10 cellular contexts compared by ENCODE assay signal in the genomic region with DNA sequence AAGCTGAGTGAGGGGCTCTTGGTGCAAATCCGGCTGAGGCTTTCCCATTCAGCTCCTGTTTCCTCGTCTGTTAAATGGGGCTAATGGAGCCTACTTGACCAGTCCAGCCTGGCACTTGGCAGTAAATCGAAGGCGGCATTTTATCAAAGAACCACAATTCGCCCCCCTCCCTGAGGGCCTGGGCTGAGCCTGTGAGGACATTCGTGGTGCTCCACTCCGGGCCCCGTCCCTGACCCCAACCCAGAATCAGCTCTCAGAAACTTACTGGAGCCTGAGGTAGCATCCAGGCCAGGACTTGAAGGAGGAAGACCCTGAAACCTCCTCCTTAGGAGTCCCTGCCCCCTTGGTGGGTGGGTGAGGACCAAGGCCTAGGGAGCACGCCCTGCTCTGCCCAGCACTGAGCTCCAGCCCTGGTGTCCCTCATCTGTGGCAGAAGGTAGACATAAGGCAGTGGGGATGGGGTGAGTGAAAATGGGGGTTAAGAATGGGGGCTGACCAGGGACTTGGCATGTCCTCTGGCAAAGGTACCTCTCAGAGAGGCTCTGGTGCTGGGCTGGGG. TPM values are rescaled to one million over a fixed set of nuclear protein-coding genes. Genes with fewer than 3 reads are reported as not detected.
DNase-seq lines count a peak whose midpoint lies in the region; ATAC-seq and TF ChIP-seq lines count a peak whose summit lies in the region.
"Had no signal": no experiment of that assay in that cellular context is flagged by ENCODE, and none has a peak within 500 bp of the region (broad histone marks: within the 10 kb centered on the region; RNA-seq: fewer than 3 reads in every experiment).

No MANE protein-coding gene starts in this region.

- peaks cover 17% of the 10 kb centered on the region for H3F3A ChIP-seq in GM23248 (ENCODE audit: insufficient read depth)

- no peaks in the 10 kb centered on the region for H3K9me3 Mint-ChIP-seq in activated CD8-positive, alpha-beta T cell treated with anti-CD3 and anti-CD28 coated beads, Interleukin-2, amount 10 ng/mL, durations not matched to agents 7 days and 5 days (ENCODE audit: insufficient read depth)
- no peaks in the 10 kb centered on the region for H3K9me3 Mint-ChIP-seq in activated CD8-positive, alpha-beta T cell treated with anti-CD3 and anti-CD28 coated beads for 36 hours

- H3K4me1 Mint-ChIP-seq in activated CD8-positive, alpha-beta T cell treated with anti-CD3 and anti-CD28 coated beads, Interleukin-2, amount 10 ng/mL, durations not matched to agents 7 days and 5 days (ENCODE audit: low read depth), result peaks cover 55% of the 10 kb centered on the region
- peaks cover 34% of the 10 kb centered on the region for H3K4me1 Mint-ChIP-seq in activated CD8-positive, alpha-beta T cell treated with anti-CD3 and anti-CD28 coated beads for 36 hours (ENCODE audit: low read depth)

- H3K27me3 ChIP-seq in breast epithelium, result no peaks in the 10 kb centered on the region
- no peaks in the 10 kb centered on the region for H3K27me3 ChIP-seq in muscle layer of colon (ENCODE audit: control insufficient read depth in 1 of 2, insufficient read depth in 2 of 2, low read length in 2 of 2)
- H3K27me3 ChIP-seq in thymus (ENCODE audit: control insufficient read depth, insufficient read depth), result no peaks in the 10 kb centered on the region
- no peaks in the 10 kb centered on the region for H3K27me3 ChIP-seq in GM23248 (replicated peaks; ENCODE audit: insufficient read depth)

- H3K27ac ChIP-seq in breast epithelium (peak overlapping the region; percentile 96 to 98), muscle layer of colon (ENCODE audit: low read depth, low read length) (peak overlapping the region; percentile 73), thymus (ENCODE audit: low read depth) (peak overlapping the region; percentile 83), GM23248 (no peak overlapping the region)

- ATAC-seq in activated CD8-positive, alpha-beta T cell treated with anti-CD3 and anti-CD28 coated beads, Interleukin-2, amount 10 ng/mL, durations not matched to agents 7 days and 5 days, result no peak
- no peak for ATAC-seq in activated CD8-positive, alpha-beta T cell treated with anti-CD3 and anti-CD28 coated beads for 36 hours
- ATAC-seq in HG02981 (IDR thresholded peaks at IDR 0.05; ENCODE audit: unreplicated experiment), result no peak

- in situ Hi-C loops in GM23248 (cut with MboI), result no loop called here

- H2AFZ ChIP-seq in GM23248, result no peak overlapping the region

- H3K4me3 ChIP-seq in breast epithelium (no peak overlapping the region), muscle layer of colon (ENCODE audit: low read depth in 1 of 2, low read length in 2 of 2) (no peak overlapping the region), thymus (ENCODE audit: low read length) (no peak overlapping the region), GM23248 (no peak overlapping the region)

- no peaks in the 10 kb centered on the region; the same call in 1 of the 2 replicates for H3K79me2 ChIP-seq in GM23248 (ENCODE audit: insufficient read depth)

- peak overlapping the region; percentile 86 for H3K27ac Mint-ChIP-seq in activated CD8-positive, alpha-beta T cell treated with anti-CD3 and anti-CD28 coated beads, Interleukin-2, amount 10 ng/mL, durations not matched to agents 7 days and 5 days
- no peak overlapping the region for H3K27ac Mint-ChIP-seq in activated CD8-positive, alpha-beta T cell treated with anti-CD3 and anti-CD28 coated beads for 36 hours

- POLR2A ChIA-PET in activated CD8-positive, alpha-beta T cell treated with anti-CD3 and anti-CD28 coated beads, Interleukin-2, amount 10 ng/mL, durations not matched to agents 7 days and 5 days (lab: Charles Lee), result interaction anchor here (0.5 to 10.2 kb wide), 7 partner anchors 9 to 184 kb away, joined by 3 to 117 read pairs (median 4); partner anchors contain the start of genes CCDC157, SF3A1 and TBC1D10A
- POLR2A ChIA-PET in activated CD8-positive, alpha-beta T cell treated with anti-CD3 and anti-CD28 coated beads for 36 hours (lab: Charles Lee), result interaction anchor here (0.6 to 3.1 kb wide), 11 partner anchors 7 to 71 kb away, joined by 3 to 22 read pairs (median 4); partner anchors contain the start of gene TBC1D10A

- intact Hi-C loops in activated CD8-positive, alpha-beta T cell treated with anti-CD3 and anti-CD28 coated beads for 36 hours (cut with micrococcal nuclease), result no loop called here
- intact Hi-C loops in breast epithelium (cut with DNase I; ENCODE audit: low total_unique reads), result no loop called here

- H3K27me3 Mint-ChIP-seq in activated CD8-positive, alpha-beta T cell treated with anti-CD3 and anti-CD28 coated beads, Interleukin-2, amount 10 ng/mL, durations not matched to agents 7 days and 5 days (ENCODE audit: low read depth), result no peaks in the 10 kb centered on the region
- no peaks in the 10 kb centered on the region for H3K27me3 Mint-ChIP-seq in activated CD8-positive, alpha-beta T cell treated with anti-CD3 and anti-CD28 coated beads for 36 hours

- H3K36me3 ChIP-seq in breast epithelium, result no peaks in the 10 kb centered on the region
- H3K36me3 ChIP-seq in muscle layer of colon (ENCODE audit: insufficient read depth, low read length), result peaks cover 39% of the 10 kb centered on the region
- peaks cover 39% of the 10 kb centered on the region for H3K36me3 ChIP-seq in thymus (ENCODE audit: control insufficient read depth, insufficient read depth)
- H3K36me3 ChIP-seq in GM23248 (ENCODE audit: low read depth), result peaks cover 3% of the 10 kb centered on the region; the same call in 1 of the 2 replicates

- no peaks in the 10 kb centered on the region for H3K9me2 ChIP-seq in GM23248 (ENCODE audit: insufficient read depth)

- DNase-seq in activated CD8-positive, alpha-beta T cell treated with anti-CD3 and anti-CD28 coated beads, Interleukin-2, amount 10 ng/mL, durations not matched to agents 7 days and 5 days, result no peak
- no peak for DNase-seq in activated CD8-positive, alpha-beta T cell treated with anti-CD3 and anti-CD28 coated beads for 36 hours
- DNase-seq in breast epithelium (ENCODE audit: low spot score in 2 of 2), result peak in 1 of 2 donors; percentile 37
- DNase-seq in GM23248, result no peak
- no peak for DNase-seq in NCI-H1930 (lab: John Stamatoyannopoulos, UW)

- H3K4me1 ChIP-seq in breast epithelium, result peaks cover 16 to 28% of the 10 kb centered on the region in 2 donors
- H3K4me1 ChIP-seq in muscle layer of colon (ENCODE audit: insufficient read depth, low read length), result peaks cover 28% of the 10 kb centered on the region
- H3K4me1 ChIP-seq in thymus (ENCODE audit: control insufficient read depth, insufficient read depth, low read length), result peaks cover 29% of the 10 kb centered on the region
- H3K4me1 ChIP-seq in GM23248 (ENCODE audit: insufficient read depth), result peaks cover 20% of the 10 kb centered on the region

- no peaks in the 10 kb centered on the region for H4K20me1 ChIP-seq in GM23248 (ENCODE audit: insufficient read depth)

- no peak overlapping the region for H3K4me2 ChIP-seq in GM23248 (ENCODE audit: unreplicated experiment)

- TF ChIP-seq CTCF in activated CD8-positive, alpha-beta T cell treated with anti-CD3 and anti-CD28 coated beads for 36 hours (IDR thresholded peaks at IDR 0.05), result no peak
- TF ChIP-seq CTCF in breast epithelium (IDR thresholded peaks at IDR 0.05), result no peak

- no peak overlapping the region for H3K4me3 Mint-ChIP-seq in activated CD8-positive, alpha-beta T cell treated with anti-CD3 and anti-CD28 coated beads, Interleukin-2, amount 10 ng/mL, durations not matched to agents 7 days and 5 days
- no peak overlapping the region for H3K4me3 Mint-ChIP-seq in activated CD8-positive, alpha-beta T cell treated with anti-CD3 and anti-CD28 coated beads for 36 hours

- 97% methylated on average over 9 of the region's 9 CpGs for WGBS in thymus
- WGBS in GM23248 (ENCODE audit: low coverage in 1 of 2, low lambda C conversion rate in 2 of 2, missing lambda C conversion rate in 2 of 2), 2 experiments, result 88 to 93% methylated on average over 8 to 9 of the region's 9 CpGs

- peaks cover 38% of the 10 kb centered on the region for H3K36me3 Mint-ChIP-seq in activated CD8-positive, alpha-beta T cell treated with anti-CD3 and anti-CD28 coated beads, Interleukin-2, amount 10 ng/mL, durations not matched to agents 7 days and 5 days (ENCODE audit: low read depth)
- no peaks in the 10 kb centered on the region for H3K36me3 Mint-ChIP-seq in activated CD8-positive, alpha-beta T cell treated with anti-CD3 and anti-CD28 coated beads for 36 hours (ENCODE audit: low read depth)

- H3K9ac ChIP-seq in muscle layer of colon (ENCODE audit: low read length), result peak overlapping the region; percentile 33
- H3K9ac ChIP-seq in GM23248, result no peak overlapping the region

- H3K9me3 ChIP-seq in breast epithelium, result no peaks in the 10 kb centered on the region
- no peaks in the 10 kb centered on the region for H3K9me3 ChIP-seq in muscle layer of colon (ENCODE audit: low read length)
- no peaks in the 10 kb centered on the region for H3K9me3 ChIP-seq in thymus (ENCODE audit: control insufficient read depth)
- no peaks in the 10 kb centered on the region for H3K9me3 ChIP-seq in GM23248 (ENCODE audit: low read depth)

- TF ChIP-seq POLR2A in breast epithelium (IDR thresholded peaks at IDR 0.05), result no peak

- CTCF ChIA-PET in activated CD8-positive, alpha-beta T cell treated with anti-CD3 and anti-CD28 coated beads, Interleukin-2, amount 10 ng/mL, durations not matched to agents 7 days and 5 days (lab: Charles Lee), result interaction anchor here (1.0 to 7.0 kb wide), 7 partner anchors 12 to 183 kb away, joined by 3 to 346 read pairs (median 4); partner anchors contain the start of genes RNF215 and SEC14L2
- CTCF ChIA-PET in activated CD8-positive, alpha-beta T cell treated with anti-CD3 and anti-CD28 coated beads for 36 hours (lab: Charles Lee), result interaction anchor here (0.8 to 19.3 kb wide), 6 partner anchors 15 to 185 kb away, joined by 3 to 472 read pairs (median 90); partner anchors contain the start of genes RNF215, SEC14L2 and TBC1D10A

RNA-seq across cellular contexts. Expression of gene CASTOR1, which starts 2.1 kb away (rescaled TPM):
- 10 to 100 TPM; 24.5 to 25.4 TPM for total RNA-seq in activated CD8-positive, alpha-beta T cell treated with anti-CD3 and anti-CD28 coated beads, Interleukin-2, amount 10 ng/mL, durations not matched to agents 7 days and 5 days
- 1 to 10 TPM; 4.2 to 5.1 TPM for total RNA-seq in activated CD8-positive, alpha-beta T cell treated with anti-CD3 and anti-CD28 coated beads for 36 hours
- total RNA-seq in breast epithelium, result 10 to 100 TPM; 15.5 to 26.6 (median 20.6) TPM
- 19.6 TPM for polyA plus RNA-seq in thymus
- total RNA-seq in GM23248 (2014; rRNA removed; shearing (Covaris generic)), result 10.2 and 13.4 TPM in 2 replicates
- 8.7 and 10.2 TPM in 2 replicates for polyA plus RNA-seq in GM23248 (2016; fragmentation: Nextera tagmentation; extraction: Ambion mirVana)

RNA-seq across cellular contexts. Expression of gene OSM, which starts 24.8 kb away (rescaled TPM):
- total RNA-seq in activated CD8-positive, alpha-beta T cell treated with anti-CD3 and anti-CD28 coated beads, Interleukin-2, amount 10 ng/mL, durations not matched to agents 7 days and 5 days, result 100 to 1,000 TPM; 135 to 140 TPM
- total RNA-seq in activated CD8-positive, alpha-beta T cell treated with anti-CD3 and anti-CD28 coated beads for 36 hours, result 10 to 100 TPM; 44.3 to 45.7 TPM
- total RNA-seq in breast epithelium, result 1 to 10 TPM; 1.3 to 2.5 (median 1.3) TPM
- polyA plus RNA-seq in thymus (6.0 TPM), GM23248 (2016; fragmentation: Nextera tagmentation; extraction: Ambion mirVana) (not detected in 2 replicates)
- not detected in 2 replicates for total RNA-seq in GM23248 (2014; rRNA removed; shearing (Covaris generic))
- polyA plus RNA-seq: AG04450, neural cell had no signal

RNA-seq across cellular contexts. Expression of gene TBC1D10A, which starts 35.3 kb away (rescaled TPM):
- total RNA-seq in activated CD8-positive, alpha-beta T cell treated with anti-CD3 and anti-CD28 coated beads, Interleukin-2, amount 10 ng/mL, durations not matched to agents 7 days and 5 days, result 10 to 100 TPM; 47.6 to 49.2 TPM
- 10 to 100 TPM; 20.5 to 21.1 TPM for total RNA-seq in activated CD8-positive, alpha-beta T cell treated with anti-CD3 and anti-CD28 coated beads for 36 hours
- 10 to 100 TPM; 25.0 to 50.1 (median 32.4) TPM for total RNA-seq in breast epithelium
- 39.0 TPM for polyA plus RNA-seq in thymus
- 16.9 and 26.3 TPM in 2 replicates for total RNA-seq in GM23248 (2014; rRNA removed; shearing (Covaris generic))
- 21.9 and 22.3 TPM in 2 replicates for polyA plus RNA-seq in GM23248 (2016; fragmentation: Nextera tagmentation; extraction: Ambion mirVana)

RNA-seq across cellular contexts. Expression of gene LIF, which starts 44.9 kb away (rescaled TPM):
- total RNA-seq in activated CD8-positive, alpha-beta T cell treated with anti-CD3 and anti-CD28 coated beads, Interleukin-2, amount 10 ng/mL, durations not matched to agents 7 days and 5 days, result 100 to 1,000 TPM; 532 to 569 TPM
- 100 to 1,000 TPM; 160 to 161 TPM for total RNA-seq in activated CD8-positive, alpha-beta T cell treated with anti-CD3 and anti-CD28 coated beads for 36 hours
- 1 to 10 TPM; 1.4 to 9.5 (median 1.6) TPM for total RNA-seq in breast epithelium
- polyA plus RNA-seq in thymus (0.21 TPM), GM23248 (2016; fragmentation: Nextera tagmentation; extraction: Ambion mirVana) (1.0 and 1.4 TPM in 2 replicates)
- total RNA-seq in GM23248 (2014; rRNA removed; shearing (Covaris generic)), result 1.6 and 1.9 TPM in 2 replicates

Comparison
In these comparisons a context has a peak if more than half of its experiments do, and no peak if none do; other contexts are left out.
1. RNA of gene OSM, which starts 24.8 kb away (total RNA-seq): 135 to 140 TPM in activated CD8-positive, alpha-beta T cell treated with anti-CD3 and anti-CD28 coated beads, Interleukin-2, amount 10 ng/mL, durations not matched to agents 7 days and 5 days and 44.3 to 45.7 TPM in activated CD8-positive, alpha-beta T cell treated with anti-CD3 and anti-CD28 coated beads for 36 hours; 1.3 to 2.5 TPM in breast epithelium and not detected in GM23248; every median in the first group is over 10 times any median in the second.